27 cellular contexts compared by ENCODE assay signal in the genomic region with DNA sequence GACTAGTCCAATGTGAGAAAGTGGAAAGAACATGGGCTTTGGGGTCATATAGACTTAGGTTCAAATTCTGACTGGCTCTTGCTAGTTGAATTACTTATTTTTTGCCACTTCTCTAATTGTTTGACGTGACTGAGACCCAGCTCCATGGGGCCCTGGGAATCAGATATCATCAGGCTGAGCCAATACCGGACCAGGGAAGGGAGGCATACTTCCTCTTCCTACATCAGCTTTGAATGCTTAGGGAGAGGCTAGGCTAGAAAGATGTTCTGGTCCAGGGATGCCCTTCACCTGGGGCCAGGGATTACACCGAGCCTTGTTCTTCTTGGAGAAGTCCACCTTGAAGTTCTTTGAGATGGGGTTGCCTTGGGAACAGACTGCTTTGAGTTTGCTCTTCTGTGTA. TPM values are rescaled to one million over a fixed set of nuclear protein-coding genes. Genes with fewer than 3 reads are reported as not detected.
"Had no signal": no experiment of that assay in that cellular context is flagged by ENCODE, and none has a peak within 500 bp of the region (broad histone marks: within the 10 kb centered on the region; RNA-seq: fewer than 3 reads in every experiment).

No MANE protein-coding gene starts in this region.

- H3K4me3 ChIP-seq: ascending aorta, colonic mucosa, neural progenitor cell, prostate gland, right atrium auricular region, skin epidermis, suprapubic skin had no signal

- H3K27ac ChIP-seq: ascending aorta, colonic mucosa, foreskin keratinocyte, neural progenitor cell, prostate gland, right atrium auricular region, skin epidermis, suprapubic skin, WERI-Rb-1 had no signal

- H3K9me3 ChIP-seq: ascending aorta, colonic mucosa, prostate gland, right atrium auricular region, suprapubic skin had no signal

- H3K4me1 ChIP-seq: ascending aorta, colonic mucosa, neural progenitor cell, prostate gland, right atrium auricular region had no signal

- DNase-seq: activated CD4-positive, alpha-beta T cell treated with anti-CD3 and anti-CD28 coated beads for 1 hour; activated CD8-positive, alpha-beta memory T cell treated with anti-CD3 and anti-CD28 coated beads for 24 hours; activated CD8-positive, alpha-beta memory T cell treated with anti-CD3 and anti-CD28 coated beads, Interleukin-2, amount 50 U/mL, for 48 hours; activated effector memory CD4-positive, alpha-beta T cell treated with Interleukin-2 at 50 U/mL for 16 hours; activated T-cell treated with anti-CD3 and anti-CD28 coated beads, Interleukin-2, amount 50 U/mL, for 48 hours; colonic mucosa; endodermal cell; foreskin keratinocyte; glutamatergic neuron; hippocampal formation; left cardiac atrium; mesendoderm; naive thymus-derived CD4-positive, alpha-beta T cell; stimulated activated CD4-positive, alpha-beta T cell treated with anti-CD3 and anti-CD28 coated beads, Interleukin-4, amount 100 ng/mL, for 1 hour; stimulated activated naive CD8-positive, alpha-beta T cell treated with anti-CD3 and anti-CD28 coated beads, Interleukin-15, amount 100 ng/mL, for 72 hours; WERI-Rb-1 had no signal

- H3K36me3 ChIP-seq: ascending aorta, colonic mucosa, neural progenitor cell, prostate gland, right atrium auricular region, suprapubic skin, WERI-Rb-1 had no signal

- ATAC-seq: foreskin keratinocyte; left cardiac atrium; stimulated activated naive CD8-positive, alpha-beta T cell treated with anti-CD3 and anti-CD28 coated beads, Interleukin-15, amount 100 ng/mL, for 72 hours had no signal

- H3K27me3 ChIP-seq: ascending aorta, colonic mucosa, foreskin keratinocyte, neural progenitor cell, right atrium auricular region, suprapubic skin had no signal

RNA-seq across cellular contexts. Expression of a gene that starts 3.7 kb away (rescaled TPM):
- total RNA-seq: colonic mucosa; endodermal cell; epithelial cell of proximal tubule; fibroblast of lung; foreskin keratinocyte; left cardiac atrium; mucosa of gallbladder; naive thymus-derived CD4-positive, alpha-beta T cell; osteocyte; prostate gland; right atrium auricular region had no signal

RNA-seq across cellular contexts. Expression of a gene that starts 16.9 kb away (rescaled TPM):
- total RNA-seq: ascending aorta; fibroblast of lung; foreskin keratinocyte; naive thymus-derived CD4-positive, alpha-beta T cell; osteocyte had no signal

RNA-seq across cellular contexts. Expression of a gene that starts 18.3 kb away (rescaled TPM):
- total RNA-seq: epithelial cell of proximal tubule; fibroblast of lung; foreskin keratinocyte; lower leg skin; naive thymus-derived CD4-positive, alpha-beta T cell; osteocyte; prostate gland; right atrium auricular region had no signal

RNA-seq across cellular contexts. Expression of a gene that starts 26.6 kb away (rescaled TPM):
- total RNA-seq: epithelial cell of proximal tubule, fibroblast of lung, osteocyte had no signal
